In genomic region chr2:48601349-48601748, GRCh38 we compare ENCODE assay signal across 9 cellular contexts. TPM values are rescaled to one million over a fixed set of nuclear protein-coding genes. Genes with fewer than 3 reads are reported as not detected.
A peak's percentile ranks its signal among the peaks of the same experiment; 100 is the strongest.
DNase-seq lines count a peak whose midpoint lies in the region; ATAC-seq and TF ChIP-seq lines count a peak whose summit lies in the region.
"Had no signal": no experiment of that assay in that cellular context is flagged by ENCODE, and none has a peak within 500 bp of the region (broad histone marks: within the 10 kb centered on the region; RNA-seq: fewer than 3 reads in every experiment).

No MANE protein-coding gene starts in this region.

- H3K36me3 ChIP-seq in smooth muscle cell (ENCODE audit: low read depth) (no peaks in the 10 kb centered on the region), sigmoid colon (peaks cover 14 to 38% (median 20%) of the 10 kb centered on the region in 4 donors)

- no peaks in the 10 kb centered on the region for H3F3A ChIP-seq in smooth muscle cell (ENCODE audit: low read depth)

- intact Hi-C loops in sigmoid colon (cut with DNase I), result loop anchor here (5.0 kb wide), 1 partner anchor 126 kb away; no protein-coding TSS in a partner anchor

- DNase-seq in COLO668 (lab: John Stamatoyannopoulos, UW; ENCODE audit: unreplicated experiment) (peak; percentile 22), NCI-H69 (lab: John Stamatoyannopoulos, UW) (peak; percentile 19), epithelial cell of esophagus (ENCODE audit: low read depth) (peak; percentile 52), smooth muscle cell (lab: John Stamatoyannopoulos, UW; ENCODE audit: unreplicated experiment) (no peak), sigmoid colon (no peak), HuH-7.5 (ENCODE audit: low spot score) (no peak), KG1 (lab: John Stamatoyannopoulos, UW) (no peak)

- TF ChIP-seq POLR2A in sigmoid colon (IDR thresholded peaks at IDR 0.05), result no peak

- peak; percentile 75 for TF ChIP-seq CTCF in epithelial cell of esophagus (IDR thresholded peaks at IDR 0.05; ENCODE audit: insufficient read depth, low read depth, low read length, missing control alignments)
- TF ChIP-seq CTCF in smooth muscle cell (IDR thresholded peaks at IDR 0.05; ENCODE audit: borderline replicate concordance, insufficient read depth, poor library complexity, severe bottlenecking), result peak; percentile 32
- TF ChIP-seq CTCF in sigmoid colon (IDR thresholded peaks at IDR 0.05), result no peak

- no peak overlapping the region for H3K27ac ChIP-seq in smooth muscle cell (ENCODE audit: low read depth)
- H3K27ac ChIP-seq in sigmoid colon, result no peak overlapping the region

- peaks cover 5% of the 10 kb centered on the region for H3K4me1 ChIP-seq in smooth muscle cell (ENCODE audit: low read depth)
- H3K4me1 ChIP-seq in sigmoid colon, result no peaks in the 10 kb centered on the region

- H3K4me2 ChIP-seq in smooth muscle cell, result no peak overlapping the region

- 74% methylated on average over 7 of the region's 7 CpGs for WGBS in smooth muscle cell (ENCODE audit: low lambda C conversion rate)
- WGBS in sigmoid colon, 2 donors, result 23 to 56% methylated on average over 7 of the region's 7 CpGs

- H3K9me3 ChIP-seq in smooth muscle cell (replicated peaks; ENCODE audit: low read depth), result no peaks in the 10 kb centered on the region
- H3K9me3 ChIP-seq in sigmoid colon, result no peaks in the 10 kb centered on the region

- peak; percentile 64 for ATAC-seq in GM19463 (IDR thresholded peaks at IDR 0.05; ENCODE audit: unreplicated experiment)

- H3K9ac ChIP-seq in smooth muscle cell (ENCODE audit: low read depth), result no peak overlapping the region

- H4K20me1 ChIP-seq in smooth muscle cell (ENCODE audit: low read depth), result peaks cover 8% of the 10 kb centered on the region

- no peaks in the 10 kb centered on the region for H3K27me3 ChIP-seq in smooth muscle cell (ENCODE audit: low read depth)
- no peaks in the 10 kb centered on the region for H3K27me3 ChIP-seq in sigmoid colon

- no peak overlapping the region for H2AFZ ChIP-seq in smooth muscle cell (ENCODE audit: low read depth)

- no peaks in the 10 kb centered on the region for H3K79me2 ChIP-seq in smooth muscle cell (ENCODE audit: low read depth)

- no peak overlapping the region for H3K4me3 ChIP-seq in epithelial cell of esophagus (ENCODE audit: low read length)
- no peak overlapping the region for H3K4me3 ChIP-seq in smooth muscle cell
- no peak overlapping the region for H3K4me3 ChIP-seq in sigmoid colon

- no peak for TF ChIP-seq EP300 in sigmoid colon (IDR thresholded peaks at IDR 0.05)

RNA-seq across cellular contexts. Expression of gene GTF2A1L, which starts 16.3 kb away (rescaled TPM):
- 9.7 and 12.6 TPM in 2 replicates for total RNA-seq in smooth muscle cell
- 3.0 and 3.5 TPM in 2 replicates for polyA plus RNA-seq in smooth muscle cell
- total RNA-seq in sigmoid colon, result 100 to 1,000 TPM in 1 of 4 donors, 10 to 100 TPM in 3; 21.8 to 105 (median 50.1) TPM
- 1 to 10 TPM in 1 of 3 donors, under 1 TPM in 1, not detected in 1; 0.66 to 3.0 TPM for polyA plus RNA-seq in sigmoid colon
- total RNA-seq: HT1080 had no signal

Comparison
In these comparisons a context has a peak if more than half of its experiments do, and no peak if none do; other contexts are left out.
1. DNase-seq: peak in COLO668 (single experiment), NCI-H69 (single experiment) and epithelial cell of esophagus (single experiment); none in smooth muscle cell (single experiment), sigmoid colon (single experiment), HuH-7.5 (single experiment) and KG1 (single experiment).
2. CTCF ChIP-seq: peak in epithelial cell of esophagus (single experiment) and smooth muscle cell (single experiment); none in sigmoid colon (0 of 4).